ENCODE assay signal across 21 cellular contexts in genomic region chr12:93048646-93049045, GRCh38.
"Had no signal": no experiment of that assay in that cellular context is flagged by ENCODE, and none has a peak within 500 bp of the region (broad histone marks: within the 10 kb centered on the region; RNA-seq: fewer than 3 reads in every experiment).

No MANE protein-coding gene starts in this region.

- H3K9me3 ChIP-seq: colonic mucosa, tibial nerve, uterus had no signal

- DNase-seq: activated CD4-positive, alpha-beta T cell treated with anti-CD3 and anti-CD28 coated beads, Interleukin-2, amount 50 U/mL, for 1 hour; activated CD8-positive, alpha-beta memory T cell treated with anti-CD3 and anti-CD28 coated beads for 24 hours; anterior cingulate cortex; brain microvascular endothelial cell; central memory CD4-positive, alpha-beta T cell; colonic mucosa; endodermal cell; foreskin fibroblast; glutamatergic neuron; hypothalamus; islet precursor cell; left ventricle myocardium superior; right cardiac atrium; uterus had no signal

- H3K27me3 Mint-ChIP-seq: progenitor cell of endocrine pancreas had no signal

- H3K4me3 Mint-ChIP-seq: endodermal cell; neural crest cell; stimulated activated naive CD8-positive, alpha-beta T cell treated with anti-CD3 and anti-CD28 coated beads, Interleukin-15, Interleukin-2, amounts not matched to agents 100 ng/mL and 50 ng/mL, for 24 hours; T-helper 1 cell treated with Interleukin-12 subunit alpha and Interleukin-12 subunit beta and Interleukin-4 antibody, amounts not matched to agents 30 μg/mL and 1 μg/mL, for 36 hours had no signal

- H3K9me3 Mint-ChIP-seq: neural crest cell had no signal

- H3K36me3 ChIP-seq: brain microvascular endothelial cell, colonic mucosa, tibial nerve, uterus had no signal

- H3K4me1 ChIP-seq: colonic mucosa, tibial nerve, uterus had no signal

- H3K27me3 ChIP-seq: brain microvascular endothelial cell, colonic mucosa, tibial nerve, uterus had no signal

- ATAC-seq: activated CD4-positive, CD25-positive, alpha-beta regulatory T cell treated with anti-CD3 and anti-CD28 coated beads, Interleukin-2, amount 50 U/mL, for 24 hours; left ventricle myocardium superior; right cardiac atrium had no signal

- H3K4me3 ChIP-seq: colonic mucosa, skin epidermis, tibial nerve, uterus had no signal

- H3K27ac Mint-ChIP-seq: endodermal cell; progenitor cell of endocrine pancreas; stimulated activated naive CD8-positive, alpha-beta T cell treated with anti-CD3 and anti-CD28 coated beads, Interleukin-15, Interleukin-2, amounts not matched to agents 100 ng/mL and 50 ng/mL, for 24 hours; T-helper 1 cell treated with Interleukin-12 subunit alpha and Interleukin-12 subunit beta and Interleukin-4 antibody, amounts not matched to agents 30 μg/mL and 1 μg/mL, for 36 hours had no signal
